ENCODE assay signal across 31 cellular contexts in the genomic region with DNA sequence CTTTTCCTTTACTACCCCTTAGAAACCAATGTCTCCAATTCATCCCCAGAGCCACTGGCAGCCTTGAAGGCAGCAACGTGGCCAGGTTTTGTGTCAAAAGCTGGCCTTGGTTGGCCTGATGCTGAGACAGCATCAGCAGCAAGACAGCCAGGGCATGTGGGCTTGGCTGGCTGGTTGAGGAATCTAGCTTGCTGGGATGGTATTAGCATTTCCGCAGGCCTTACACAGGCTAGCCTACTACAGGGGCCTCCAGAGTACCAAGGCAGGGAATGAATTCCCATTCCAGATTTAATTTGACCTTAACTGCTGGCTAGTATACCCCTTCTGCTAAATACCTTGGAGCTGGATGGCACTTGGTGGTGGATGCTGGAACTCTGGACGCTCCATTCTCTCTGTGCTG. TPM values are rescaled to one million over a fixed set of nuclear protein-coding genes. Genes with fewer than 3 reads are reported as not detected.
"Had no signal": no experiment of that assay in that cellular context is flagged by ENCODE, and none has a peak within 500 bp of the region (broad histone marks: within the 10 kb centered on the region; RNA-seq: fewer than 3 reads in every experiment).

No MANE protein-coding gene starts in this region.

- H3K36me3 ChIP-seq: breast epithelium had no signal

- H3K27me3 ChIP-seq: breast epithelium, gastrocnemius medialis, stomach, thyroid gland, upper lobe of right lung had no signal

- H3K4me3 Mint-ChIP-seq: activated CD4-positive, alpha-beta T cell treated with anti-CD3 and anti-CD28 coated beads, Interleukin-2, amount 10 ng/mL, durations not matched to agents 7 days and 5 days; activated CD8-positive, alpha-beta T cell treated with anti-CD3 and anti-CD28 coated beads for 36 hours; activated T-cell treated with anti-CD3 and anti-CD28 coated beads, Interleukin-2, amount 50 U/mL, for 4 hours; activated T-helper 17 cell treated with anti-CD3 and anti-CD28 coated beads, Interleukin-2, amount 50 U/mL, for 72 hours; memory B cell; natural killer cell; stimulated activated naive B cell treated with anti-CD40 and anti-IgM and Interleukin-4, amounts not matched to agents 10 μg/mL and 1 μg/mL and 100 μg/mL, for 72 hours; T-helper 17 cell had no signal

- ATAC-seq: activated CD8-positive, alpha-beta T cell treated with anti-CD3 and anti-CD28 coated beads for 36 hours; activated T-cell treated with anti-CD3 and anti-CD28 coated beads, Interleukin-2, amount 50 U/mL, for 4 hours; activated T-helper 17 cell treated with anti-CD3 and anti-CD28 coated beads, Interleukin-2, amount 50 U/mL, for 72 hours; gastrocnemius medialis; left cardiac atrium; natural killer cell; right cardiac atrium; stimulated activated naive B cell treated with anti-CD40 and anti-IgM and Interleukin-4, amounts not matched to agents 10 μg/mL and 1 μg/mL and 100 μg/mL, for 72 hours; T-helper 17 cell; upper lobe of right lung had no signal

- H3K4me3 ChIP-seq: breast epithelium, gastrocnemius medialis, stomach, thyroid gland, upper lobe of right lung had no signal

- H3K27ac Mint-ChIP-seq: activated CD4-positive, alpha-beta T cell treated with anti-CD3 and anti-CD28 coated beads, Interleukin-2, amount 10 ng/mL, durations not matched to agents 7 days and 5 days; activated CD8-positive, alpha-beta T cell treated with anti-CD3 and anti-CD28 coated beads for 36 hours; memory B cell; stimulated activated naive B cell treated with anti-CD40 and anti-IgM and Interleukin-4, amounts not matched to agents 10 μg/mL and 1 μg/mL and 100 μg/mL, for 72 hours; T-helper 17 cell had no signal

- H3K9me3 Mint-ChIP-seq: activated CD4-positive, alpha-beta T cell treated with anti-CD3 and anti-CD28 coated beads, Interleukin-2, amount 10 ng/mL, durations not matched to agents 7 days and 5 days; activated CD8-positive, alpha-beta T cell treated with anti-CD3 and anti-CD28 coated beads for 36 hours; activated T-cell treated with anti-CD3 and anti-CD28 coated beads, Interleukin-2, amount 50 U/mL, for 4 hours; activated T-helper 17 cell treated with anti-CD3 and anti-CD28 coated beads, Interleukin-2, amount 50 U/mL, for 72 hours; memory B cell; natural killer cell; stimulated activated naive B cell treated with anti-CD40 and anti-IgM and Interleukin-4, amounts not matched to agents 10 μg/mL and 1 μg/mL and 100 μg/mL, for 72 hours had no signal

- H3K4me1 ChIP-seq: breast epithelium, gastrocnemius medialis, stomach, thyroid gland, upper lobe of right lung had no signal

- H3K9me3 ChIP-seq: breast epithelium, gastrocnemius medialis, stomach, thyroid gland, upper lobe of right lung had no signal

- DNase-seq: activated CD4-positive, alpha-beta T cell treated with anti-CD3 and anti-CD28 coated beads for 1 hour; activated CD4-positive, alpha-beta T cell treated with anti-CD3 and anti-CD28 coated beads, Interleukin-2, amount 10 ng/mL, durations not matched to agents 7 days and 5 days; activated CD8-positive, alpha-beta T cell treated with anti-CD3 and anti-CD28 coated beads for 36 hours; activated gamma-delta T cell treated with Interleukin-2 at 50 U/mL for 16 hours; activated naive CD4-positive, alpha-beta T cell treated with anti-CD3 and anti-CD28 coated beads, Interleukin-2, amount 50 U/mL, for 16 hours; activated T-cell treated with anti-CD3 and anti-CD28 coated beads, Interleukin-2, amount 50 U/mL, for 4 hours; amniotic stem cell; central memory CD4-positive, alpha-beta T cell; dermis blood vessel endothelial cell; effector CD8-positive, alpha-beta T cell; erythroblast; gastrocnemius medialis; glutamatergic neuron; left cardiac atrium; natural killer cell; posterior cingulate gyrus; right cardiac atrium; stimulated activated CD4-positive, alpha-beta T cell treated with anti-CD3 and anti-CD28 coated beads, Interleukin-15, amount 100 ng/mL, for 24 hours; stimulated activated CD4-positive, alpha-beta T cell treated with anti-CD3 and anti-CD28 coated beads, Interleukin-2, amount 100 ng/mL, for 24 hours; stimulated activated naive B cell treated with anti-CD40 and anti-IgM and Interleukin-4, amounts not matched to agents 10 μg/mL and 1 μg/mL and 100 μg/mL, for 72 hours; stomach; T-helper 17 cell; T1000; thyroid gland; upper lobe of right lung had no signal

- H3K27me3 Mint-ChIP-seq: activated CD4-positive, alpha-beta T cell treated with anti-CD3 and anti-CD28 coated beads, Interleukin-2, amount 10 ng/mL, durations not matched to agents 7 days and 5 days; activated CD8-positive, alpha-beta T cell treated with anti-CD3 and anti-CD28 coated beads for 36 hours; activated T-helper 17 cell treated with anti-CD3 and anti-CD28 coated beads, Interleukin-2, amount 50 U/mL, for 72 hours; memory B cell; stimulated activated naive B cell treated with anti-CD40 and anti-IgM and Interleukin-4, amounts not matched to agents 10 μg/mL and 1 μg/mL and 100 μg/mL, for 72 hours; T-helper 17 cell had no signal

- H3K36me3 Mint-ChIP-seq: natural killer cell had no signal

- H3K27ac ChIP-seq: breast epithelium, gastrocnemius medialis, stomach, thyroid gland, upper lobe of right lung had no signal

- H3K4me1 Mint-ChIP-seq: activated CD4-positive, alpha-beta T cell treated with anti-CD3 and anti-CD28 coated beads, Interleukin-2, amount 10 ng/mL, durations not matched to agents 7 days and 5 days; activated T-helper 17 cell treated with anti-CD3 and anti-CD28 coated beads, Interleukin-2, amount 50 U/mL, for 72 hours had no signal

RNA-seq across cellular contexts. Expression of gene MYH7, which starts 49.9 kb away (rescaled TPM):
- total RNA-seq: activated CD8-positive, alpha-beta T cell treated with anti-CD3 and anti-CD28 coated beads for 36 hours; breast epithelium; dermis blood vessel endothelial cell; mononuclear cell; natural killer cell; osteoblast; T-helper 17 cell had no signal
- polyA plus RNA-seq: keratinocyte had no signal
